1 cellular context compared by ENCODE assay signal in the genomic region with DNA sequence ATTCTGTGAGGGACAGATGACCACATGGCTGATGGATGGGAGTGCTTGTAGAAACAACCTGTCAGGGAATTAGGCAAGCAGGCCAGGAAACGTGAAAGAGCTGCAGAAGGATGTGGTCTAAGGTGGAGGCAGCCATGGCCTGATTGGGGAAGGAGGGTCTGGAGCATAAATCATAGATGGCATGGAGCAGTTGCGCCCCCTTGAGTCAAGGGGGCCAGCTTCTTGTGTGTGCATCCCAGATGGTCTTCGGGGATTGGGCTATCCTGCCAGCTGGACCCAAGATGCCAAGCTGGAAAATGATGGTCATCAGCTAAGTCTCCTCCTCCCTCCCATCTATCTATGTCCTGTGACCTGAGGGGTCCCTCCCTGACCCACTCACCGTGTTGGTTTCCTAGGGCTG.
TF ChIP-seq lines count a peak whose summit lies in the region.

No MANE protein-coding gene starts in this region.

TF ChIP-seq in WTC11, 78 proteins besides CTCF, POLR2A, EP300 and RAD21 (continued from another document):
- TF ChIP-seq ESRRA (CRISPR knock-in tag; IDR thresholded peaks at IDR 0.05; ENCODE audit: borderline replicate concordance) = no peak
- TF ChIP-seq, protein P1, sequence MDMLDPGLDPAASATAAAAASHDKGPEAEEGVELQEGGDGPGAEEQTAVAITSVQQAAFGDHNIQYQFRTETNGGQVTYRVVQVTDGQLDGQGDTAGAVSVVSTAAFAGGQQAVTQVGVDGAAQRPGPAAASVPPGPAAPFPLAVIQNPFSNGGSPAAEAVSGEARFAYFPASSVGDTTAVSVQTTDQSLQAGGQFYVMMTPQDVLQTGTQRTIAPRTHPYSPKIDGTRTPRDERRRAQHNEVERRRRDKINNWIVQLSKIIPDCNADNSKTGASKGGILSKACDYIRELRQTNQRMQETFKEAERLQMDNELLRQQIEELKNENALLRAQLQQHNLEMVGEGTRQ (CRISPR knock-in tag; IDR thresholded peaks at IDR 0.05) = no peak
- TF ChIP-seq FOXP1 (CRISPR knock-in tag; IDR thresholded peaks at IDR 0.05; ENCODE audit: borderline replicate concordance) = no peak
- TF ChIP-seq ETV6 (CRISPR knock-in tag; IDR thresholded peaks at IDR 0.05) = no peak
- no peak for TF ChIP-seq SOX15 (CRISPR knock-in tag; IDR thresholded peaks at IDR 0.05)
- no peak for TF ChIP-seq ATF6 (CRISPR knock-in tag; IDR thresholded peaks at IDR 0.05)
- no peak for TF ChIP-seq ZNF232 (CRISPR knock-in tag; IDR thresholded peaks at IDR 0.05)
- no peak for TF ChIP-seq ATF1 (CRISPR knock-in tag; IDR thresholded peaks at IDR 0.05)
- TF ChIP-seq SMAD4 (CRISPR knock-in tag; IDR thresholded peaks at IDR 0.05) = no peak
- TF ChIP-seq FOXJ3 (CRISPR knock-in tag; IDR thresholded peaks at IDR 0.05; ENCODE audit: borderline replicate concordance) = no peak
- TF ChIP-seq, protein P2, sequence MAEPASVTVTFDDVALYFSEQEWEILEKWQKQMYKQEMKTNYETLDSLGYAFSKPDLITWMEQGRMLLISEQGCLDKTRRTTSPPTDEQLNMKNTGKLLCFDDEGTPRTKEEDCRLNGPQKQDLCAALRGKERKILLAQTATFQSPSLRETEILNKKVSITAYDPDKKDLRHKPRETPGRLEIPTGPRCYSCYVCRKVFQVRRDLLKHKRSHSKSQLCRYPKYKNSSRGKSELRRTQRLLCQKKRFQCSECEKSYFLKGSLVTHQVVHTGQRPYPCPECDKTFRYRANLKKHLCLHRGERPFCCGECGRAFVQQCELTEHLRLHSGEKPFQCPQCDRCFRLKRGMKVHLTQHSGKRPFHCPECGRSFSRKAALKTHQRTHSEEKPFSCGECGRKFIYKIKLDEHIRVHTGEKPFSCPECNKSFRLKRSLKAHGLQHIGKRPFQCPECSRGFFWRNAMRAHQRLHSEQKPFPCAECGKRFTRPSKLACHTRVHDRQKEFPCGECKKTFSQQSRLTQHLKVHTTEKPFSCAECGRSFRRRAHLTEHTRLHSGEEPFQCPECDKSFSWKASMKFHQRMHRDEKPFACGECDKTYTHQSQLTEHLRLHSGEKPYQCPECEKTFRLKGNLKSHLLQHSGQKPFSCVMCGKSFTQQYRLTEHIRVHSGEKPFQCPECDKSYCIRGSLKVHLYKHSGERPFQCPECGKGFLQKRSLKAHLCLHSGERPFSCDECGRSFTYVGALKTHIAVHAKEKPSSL (CRISPR knock-in tag; conservative IDR thresholded peaks at IDR 0.05) = no peak
